In genomic region chr1:24210195-24210627, GRCh38 we compare ENCODE assay signal across 1 cellular context.
TF ChIP-seq lines count a peak whose summit lies in the region.

No MANE protein-coding gene starts in this region.

TF ChIP-seq in HepG2, 621 proteins besides CTCF, POLR2A, EP300 and RAD21 (continued from another document and continues in another):
- TF ChIP-seq ZNF280D (CRISPR knock-in tag; IDR thresholded peaks at IDR 0.05) = peak; percentile 31; the same call in 1 of the 2 replicates
- no peak for TF ChIP-seq ZNF251 (CRISPR knock-in tag; IDR thresholded peaks at IDR 0.05)
- TF ChIP-seq ZNF441 (CRISPR knock-in tag; IDR thresholded peaks at IDR 0.05; ENCODE audit: borderline replicate concordance) = 0 out of 2 replicates have a peak, but pooled peaks have one; percentile 31
- TF ChIP-seq MAX (IDR thresholded peaks at IDR 0.05) = 0 out of 2 replicates have a peak, but pooled peaks have one; percentile 22
- peak; percentile 76; the same call in 1 of the 2 replicates for TF ChIP-seq RXRA (CRISPR knock-in tag; IDR thresholded peaks at IDR 0.05)
- TF ChIP-seq ZNF646 (CRISPR knock-in tag; IDR thresholded peaks at IDR 0.05) = no peak
- no peak for TF ChIP-seq ZNF430 (CRISPR knock-in tag; IDR thresholded peaks at IDR 0.05)
- peak; percentile 56; the same call in 1 of the 2 replicates for TF ChIP-seq ZFP91 (CRISPR knock-in tag; IDR thresholded peaks at IDR 0.05; ENCODE audit: borderline replicate concordance)
- TF ChIP-seq ASH2L (IDR thresholded peaks at IDR 0.05; ENCODE audit: insufficient read length, low read depth, low read length) = no peak
- TF ChIP-seq SNAPC4 (CRISPR knock-in tag; IDR thresholded peaks at IDR 0.05) = no peak
- peak; percentile 70; the same call in 1 of the 2 replicates for TF ChIP-seq SALL1 (CRISPR knock-in tag; IDR thresholded peaks at IDR 0.05)
- TF ChIP-seq PAXIP1 (CRISPR knock-in tag; conservative IDR thresholded peaks at IDR 0.05) = peak; percentile 80
- TF ChIP-seq TBX3 (IDR thresholded peaks at IDR 0.05; ENCODE audit: borderline replicate concordance) = no peak
- TF ChIP-seq ZNF687 (CRISPR knock-in tag; IDR thresholded peaks at IDR 0.05) = peak; percentile 87
- no peak for TF ChIP-seq ZNF879 (CRISPR knock-in tag; IDR thresholded peaks at IDR 0.05)
- TF ChIP-seq ZNF891 (CRISPR knock-in tag; IDR thresholded peaks at IDR 0.05) = 0 out of 2 replicates have a peak, but pooled peaks have one; percentile 25
- TF ChIP-seq ZMYM3 (CRISPR knock-in tag; IDR thresholded peaks at IDR 0.05) = peak; percentile 31; the same call in 1 of the 2 replicates
- TF ChIP-seq ADNP (CRISPR knock-in tag; IDR thresholded peaks at IDR 0.05) = no peak
- TF ChIP-seq CREM (IDR thresholded peaks at IDR 0.05) = 0 out of 2 replicates have a peak, but pooled peaks have one; percentile 13
- TF ChIP-seq CREM (CRISPR knock-in tag; IDR thresholded peaks at IDR 0.05) = no peak
- no peak for TF ChIP-seq SOX13 (IDR thresholded peaks at IDR 0.05)
- TF ChIP-seq SOX13 (CRISPR knock-in tag; conservative IDR thresholded peaks at IDR 0.05 in 1 of 2, IDR thresholded peaks at IDR 0.05 in 1 of 2) = peak in 1 of 2 experiments; percentile 26; a peak in 1 of 4 replicates
- peak; percentile 91 for TF ChIP-seq RARA (CRISPR knock-in tag; IDR thresholded peaks at IDR 0.05)
- TF ChIP-seq NR2F6 (IDR thresholded peaks at IDR 0.05) = peak; percentile 67; the same call in 1 of the 2 replicates
- TF ChIP-seq NR2F6 (CRISPR knock-in tag; IDR thresholded peaks at IDR 0.05) = no peak; the same call in 1 of the 2 replicates
- TF ChIP-seq ZFAT (CRISPR knock-in tag; conservative IDR thresholded peaks at IDR 0.05) = no peak
- TF ChIP-seq TBL1XR1 (IDR thresholded peaks at IDR 0.05; ENCODE audit: borderline replicate concordance, low read length, partially characterized antibody) = no peak
- peak; percentile 58 for TF ChIP-seq RXRB (CRISPR knock-in tag; IDR thresholded peaks at IDR 0.05; ENCODE audit: borderline replicate concordance)
- TF ChIP-seq NPAS2 (CRISPR knock-in tag; IDR thresholded peaks at IDR 0.05; ENCODE audit: borderline replicate concordance) = no peak
